1 cellular context compared by ENCODE assay signal in the genomic region with DNA sequence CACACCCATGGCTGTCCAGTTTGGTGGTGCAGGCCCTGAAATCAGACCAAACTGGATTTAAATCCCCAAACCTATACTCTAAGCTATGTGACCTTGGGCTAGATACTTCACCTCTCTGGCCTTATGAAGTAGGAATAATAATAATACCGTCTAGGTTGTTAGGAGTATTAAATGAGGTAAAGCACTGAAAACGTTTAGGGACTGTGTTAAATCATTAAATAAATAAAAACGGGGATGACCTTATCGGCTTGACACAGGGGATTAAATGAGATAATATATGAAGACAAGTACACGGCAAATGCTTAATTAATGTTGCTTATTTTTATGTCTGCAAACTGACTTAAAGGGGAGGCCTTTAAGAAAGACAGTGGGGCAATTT.
TF ChIP-seq lines count a peak whose summit lies in the region.

No MANE protein-coding gene starts in this region.

TF ChIP-seq in GM23338, 12 proteins besides CTCF, POLR2A, EP300 and RAD21 (continued from another document):
- no peak for TF ChIP-seq ZNF462 (CRISPR knock-in tag; IDR thresholded peaks at IDR 0.05)
- TF ChIP-seq NANOG (IDR thresholded peaks at IDR 0.05; ENCODE audit: borderline replicate concordance), result no peak
- no peak for TF ChIP-seq CREB1 (CRISPR knock-in tag; IDR thresholded peaks at IDR 0.05; ENCODE audit: low read depth)
- no peak for TF ChIP-seq JUNB (IDR thresholded peaks at IDR 0.05; ENCODE audit: unreplicated experiment)
- TF ChIP-seq POLR2AphosphoS5 (IDR thresholded peaks at IDR 0.05; ENCODE audit: low read depth), result no peak
- TF ChIP-seq EZH2phosphoT487 (IDR thresholded peaks at IDR 0.05; ENCODE audit: unreplicated experiment), result no peak
- TF ChIP-seq REST (IDR thresholded peaks at IDR 0.05; ENCODE audit: unreplicated experiment), result no peak
- TF ChIP-seq EZH2 (IDR thresholded peaks at IDR 0.05; ENCODE audit: low read depth, unreplicated experiment), result no peak
